In the genomic region with DNA sequence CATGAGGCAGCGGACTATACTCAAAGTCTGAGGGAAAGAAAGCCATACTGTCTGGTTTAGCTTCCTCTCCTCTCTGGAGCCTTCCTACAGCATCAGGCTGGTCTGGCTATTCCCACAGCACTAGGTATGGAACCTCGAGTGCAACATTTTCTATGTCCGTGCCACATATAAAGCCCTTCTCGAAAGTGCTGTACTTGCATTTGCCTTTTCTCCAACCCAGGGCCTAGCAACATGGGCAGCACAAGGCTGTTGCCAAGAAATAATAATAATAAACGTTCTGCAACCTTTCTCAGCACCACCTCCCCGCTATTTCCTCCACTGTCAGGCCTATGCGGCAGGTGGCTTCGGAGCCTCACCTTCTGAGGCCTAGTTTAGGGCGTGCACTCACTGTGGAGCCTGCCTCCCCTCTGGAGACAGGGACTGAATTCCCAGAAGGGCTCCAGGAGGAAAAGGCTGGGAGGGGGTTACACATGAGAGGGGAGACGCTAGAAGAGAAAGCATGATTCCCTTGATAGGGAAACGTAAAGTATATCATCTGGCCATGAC, we compare ENCODE assay signal across 8 cellular contexts. TPM values are rescaled to one million over a fixed set of nuclear protein-coding genes. Genes with fewer than 3 reads are reported as not detected.
DNase-seq lines count a peak whose midpoint lies in the region; ATAC-seq, FAIRE-seq and TF ChIP-seq lines count a peak whose summit lies in the region.

No MANE protein-coding gene starts in this region.

- ATAC-seq in GM19043 (IDR thresholded peaks at IDR 0.05; ENCODE audit: low read depth, unreplicated experiment) (peak; percentile 3), HG03520 (IDR thresholded peaks at IDR 0.05; ENCODE audit: unreplicated experiment) (peak; percentile 16)
- ATAC-seq in activated CD4-positive, CD25-positive, alpha-beta regulatory T cell treated with anti-CD3 and anti-CD28 coated beads, Interleukin-2, amount 50 U/mL, for 24 hours: no peak

- no peaks in the 10 kb centered on the region for H3K27me3 ChIP-seq in A673 (replicated peaks; ENCODE audit: insufficient read depth, low read depth, low read length, poor library complexity)
- no peaks in the 10 kb centered on the region for H3K27me3 ChIP-seq in left ventricle myocardium inferior (ENCODE audit: low read depth)
- no peaks in the 10 kb centered on the region for H3K27me3 ChIP-seq in small intestine (ENCODE audit: control insufficient read depth in 2 of 2, insufficient read depth in 2 of 2, low read length in 2 of 2)

- no peaks in the 10 kb centered on the region for H3K27me3 Mint-ChIP-seq in activated T-helper 1 cell treated with anti-CD3 and anti-CD28 coated beads, Interleukin-12 subunit alpha, Interleukin-12 subunit beta, Interleukin-2, Interleukin-4 antibody, amounts not matched to agents 30 ng/mL and 10 ng/mL and 1 ng/mL, durations not matched to agents 14 hours and 24 hours and 36 hours (ENCODE audit: insufficient read depth)

- FAIRE-seq in small intestine (lab: Jason Lieb, UNC): no peak

- CTCF ChIA-PET in A673 (lab: Charles Lee): no interaction called here

- intact Hi-C loops in A673 (cut with micrococcal nuclease; ENCODE audit: unreplicated experiment): loop anchor here (10.0 kb wide), 1 partner anchor 197 kb away; no protein-coding TSS in a partner anchor
- intact Hi-C loops in activated T-helper 1 cell treated with anti-CD3 and anti-CD28 coated beads, Interleukin-12 subunit alpha, Interleukin-12 subunit beta, Interleukin-2, Interleukin-4 antibody, amounts not matched to agents 30 ng/mL and 10 ng/mL and 1 ng/mL, durations not matched to agents 14 hours and 24 hours and 36 hours (cut with micrococcal nuclease): loop anchor here (1.0 to 5.0 kb wide), 12 partner anchors 105 to 1490 kb away; a partner anchor contains a TSS
- intact Hi-C loops in left ventricle myocardium inferior (cut with micrococcal nuclease): no loop called here

- peak overlapping the region; percentile 87 for H3K27ac ChIP-seq in A673 (ENCODE audit: low read depth, low read length, poor library complexity, severe bottlenecking)
- H3K27ac ChIP-seq in left ventricle myocardium inferior (replicated peaks): peak overlapping the region; percentile 93
- H3K27ac ChIP-seq in small intestine (ENCODE audit: low read depth in 1 of 2, low read length in 1 of 2): peak overlapping the region; percentile 57 to 96

- peak overlapping the region; percentile 95 for H3K4me3 Mint-ChIP-seq in activated T-helper 1 cell treated with anti-CD3 and anti-CD28 coated beads, Interleukin-12 subunit alpha, Interleukin-12 subunit beta, Interleukin-2, Interleukin-4 antibody, amounts not matched to agents 30 ng/mL and 10 ng/mL and 1 ng/mL, durations not matched to agents 14 hours and 24 hours and 36 hours

- peak overlapping the region; percentile 97 for H3K27ac Mint-ChIP-seq in activated T-helper 1 cell treated with anti-CD3 and anti-CD28 coated beads, Interleukin-12 subunit alpha, Interleukin-12 subunit beta, Interleukin-2, Interleukin-4 antibody, amounts not matched to agents 30 ng/mL and 10 ng/mL and 1 ng/mL, durations not matched to agents 14 hours and 24 hours and 36 hours

- TF ChIP-seq CTCF in A673 (conservative IDR thresholded peaks at IDR 0.05; ENCODE audit: low read depth, low read length): no peak
- TF ChIP-seq CTCF in left ventricle myocardium inferior (IDR thresholded peaks at IDR 0.05; ENCODE audit: borderline replicate concordance): no peak

- 12 to 18% (median 14%) methylated on average over 11 of the region's 11 CpGs for WGBS in small intestine, 3 donors

- POLR2A ChIA-PET in A673 (lab: Charles Lee; ENCODE audit: low non-redundant PET): interaction anchor here (0.6 kb wide), 1 partner anchor 807 kb away, joined by 8 read pairs; no protein-coding TSS in a partner anchor

- H3K4me3 ChIP-seq in A673 (ENCODE audit: low read depth, low read length, poor library complexity, severe bottlenecking) (peak overlapping the region; percentile 97), left ventricle myocardium inferior (peak overlapping the region; percentile 97), small intestine (ENCODE audit: low read depth in 1 of 2, low read length in 2 of 2) (peak overlapping the region; percentile 83 to 98)

- no TSS peak for BruUV-seq in A673 (replicated peaks; lab: Mats Ljungman, UMichigan)

- no peaks in the 10 kb centered on the region for H3K9me3 Mint-ChIP-seq in activated T-helper 1 cell treated with anti-CD3 and anti-CD28 coated beads, Interleukin-12 subunit alpha, Interleukin-12 subunit beta, Interleukin-2, Interleukin-4 antibody, amounts not matched to agents 30 ng/mL and 10 ng/mL and 1 ng/mL, durations not matched to agents 14 hours and 24 hours and 36 hours

- H3K36me3 ChIP-seq in A673 (ENCODE audit: insufficient read depth, low read length, poor library complexity, severe bottlenecking) (peaks cover 44% of the 10 kb centered on the region), left ventricle myocardium inferior (peaks cover 42% of the 10 kb centered on the region), small intestine (ENCODE audit: control insufficient read depth in 2 of 2, insufficient read depth in 2 of 2, low read length in 2 of 2) (peaks cover 4 to 11% of the 10 kb centered on the region in 2 donors)

- H3K4me1 Mint-ChIP-seq in activated T-helper 1 cell treated with anti-CD3 and anti-CD28 coated beads, Interleukin-12 subunit alpha, Interleukin-12 subunit beta, Interleukin-2, Interleukin-4 antibody, amounts not matched to agents 30 ng/mL and 10 ng/mL and 1 ng/mL, durations not matched to agents 14 hours and 24 hours and 36 hours (ENCODE audit: low read depth): peaks cover 57% of the 10 kb centered on the region

- H3K4me1 ChIP-seq in A673 (ENCODE audit: insufficient read depth, low read length, poor library complexity, severe bottlenecking): peaks cover 10% of the 10 kb centered on the region
- peaks cover 49% of the 10 kb centered on the region for H3K4me1 ChIP-seq in left ventricle myocardium inferior
- peaks cover 4% of the 10 kb centered on the region in 2 donors for H3K4me1 ChIP-seq in small intestine (ENCODE audit: control insufficient read depth in 2 of 2, insufficient read depth in 1 of 2, low read depth in 1 of 2, low read length in 1 of 2)

- H3K36me3 Mint-ChIP-seq in activated T-helper 1 cell treated with anti-CD3 and anti-CD28 coated beads, Interleukin-12 subunit alpha, Interleukin-12 subunit beta, Interleukin-2, Interleukin-4 antibody, amounts not matched to agents 30 ng/mL and 10 ng/mL and 1 ng/mL, durations not matched to agents 14 hours and 24 hours and 36 hours (ENCODE audit: low read depth): peaks cover 50% of the 10 kb centered on the region

- DNase-seq in A673 (ENCODE audit: low spot score): no peak
- DNase-seq in activated T-helper 1 cell treated with anti-CD3 and anti-CD28 coated beads, Interleukin-12 subunit alpha, Interleukin-12 subunit beta, Interleukin-2, Interleukin-4 antibody, amounts not matched to agents 30 ng/mL and 10 ng/mL and 1 ng/mL, durations not matched to agents 14 hours and 24 hours and 36 hours (ENCODE audit: low spot score): no peak
- DNase-seq in left ventricle myocardium inferior: no peak
- DNase-seq in small intestine: no peak
- no peak for DNase-seq in UCSD-AML1 (lab: John Stamatoyannopoulos, UW; ENCODE audit: unreplicated experiment)

- H3K9me3 ChIP-seq in A673 (ENCODE audit: low read depth, low read length, poor library complexity, severe bottlenecking) (no peaks in the 10 kb centered on the region), left ventricle myocardium inferior (replicated peaks) (no peaks in the 10 kb centered on the region), small intestine (ENCODE audit: control insufficient read depth, low read depth) (no peaks in the 10 kb centered on the region)

RNA-seq across cellular contexts. Expression of a gene that starts 0.7 kb away (rescaled TPM):
- total RNA-seq in A673 (2021): 48.7 and 59.9 TPM in 2 replicates
- 60.2 and 67.1 TPM in 2 replicates for total RNA-seq in activated T-helper 1 cell treated with anti-CD3 and anti-CD28 coated beads, Interleukin-12 subunit alpha, Interleukin-12 subunit beta, Interleukin-2, Interleukin-4 antibody, amounts not matched to agents 30 ng/mL and 10 ng/mL and 1 ng/mL, durations not matched to agents 14 hours and 24 hours and 36 hours
- total RNA-seq in left ventricle myocardium inferior: 26.3 TPM
- 10 to 100 TPM; 37.6 to 43.8 (median 42.3) TPM for polyA plus RNA-seq in small intestine

Comparison
In these comparisons a context has a peak if more than half of its experiments do, and no peak if none do; other contexts are left out.
1. ATAC-seq: peak in GM19043 (single experiment) and HG03520 (single experiment); none in activated CD4-positive, CD25-positive, alpha-beta regulatory T cell treated with anti-CD3 and anti-CD28 coated beads, Interleukin-2, amount 50 U/mL, for 24 hours (0 of 2).
2. Peak in every context shown above with its lines, with median percentiles within 50 percentile points of each other: H3K27ac ChIP-seq and H3K4me3 ChIP-seq.